In genomic region chr2:16036951-16037350, GRCh38 we compare ENCODE assay signal across 24 cellular contexts.
"Had no signal": no experiment of that assay in that cellular context is flagged by ENCODE, and none has a peak within 500 bp of the region (broad histone marks: within the 10 kb centered on the region; RNA-seq: fewer than 3 reads in every experiment).

No MANE protein-coding gene starts in this region.

- H3K27ac Mint-ChIP-seq: IgD-negative memory B cell had no signal

- FAIRE-seq: HTR-8/SVneo, K562 had no signal

- H3K36me3 ChIP-seq: SJSA1 had no signal

- H3K9me3 ChIP-seq: SJSA1 had no signal

- H3K27ac ChIP-seq: HL-60, KMS-11, RWPE1, SJSA1, SK-N-MC had no signal

- H3K4me1 Mint-ChIP-seq: IgD-negative memory B cell had no signal

- H3K4me1 ChIP-seq: SJSA1 had no signal

- H3K4me3 Mint-ChIP-seq: IgD-negative memory B cell had no signal

- H3K4me3 ChIP-seq: K562, SJSA1, SK-N-MC had no signal

- H3K9me3 Mint-ChIP-seq: IgD-negative memory B cell had no signal

- H3K36me3 Mint-ChIP-seq: IgD-negative memory B cell had no signal

- DNase-seq: Kasumi-1; MV-4-11; NCI-H1048; NCI-H1105; NCI-H1417; NCI-H1436 treated with DMSO at 0.1 percent for 48 hours; NCI-H1694; NCI-H187 treated with DMSO at 0.1 percent for 48 hours; NCI-H2029 treated with DMSO at 0.1 percent for 48 hours; NCI-H2171 treated with DMSO at 0.1 percent for 48 hours; NCI-H345; NCI-H446 treated with DMSO at 0.1 percent for 48 hours; NCI-H526; NK-92 treated with Interleukin-12 subunit alpha and Interleukin-12 subunit beta, amount 100 ng/mL, for 24 hours; PC-3; SHP77 treated with DMSO at 0.1 percent for 48 hours had no signal

- H3K27me3 ChIP-seq: SJSA1 had no signal
